Comparison of ENCODE assay signal across 22 cellular contexts in the genomic region with DNA sequence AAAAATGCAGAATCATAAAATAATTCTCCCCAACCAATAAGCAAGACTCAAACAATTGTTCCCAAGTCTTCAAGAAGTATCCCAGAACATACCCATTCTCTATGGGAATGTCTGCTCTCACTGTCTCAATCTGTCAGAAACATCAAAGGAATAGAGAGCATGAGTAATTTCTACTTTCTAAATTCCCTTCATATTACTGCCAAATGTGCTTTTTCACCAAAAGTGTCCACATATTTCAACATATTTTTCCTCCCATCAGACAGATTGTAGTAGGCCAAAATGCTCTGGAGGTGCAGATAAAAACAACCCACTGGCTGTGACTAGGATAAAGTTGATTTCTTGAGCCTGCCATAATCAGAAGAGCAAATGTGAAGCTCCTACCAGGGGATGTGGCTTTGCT.
DNase-seq lines count a peak whose midpoint lies in the region; ATAC-seq, FAIRE-seq and TF ChIP-seq lines count a peak whose summit lies in the region.
"Had no signal": no experiment of that assay in that cellular context is flagged by ENCODE, and none has a peak within 500 bp of the region (broad histone marks: within the 10 kb centered on the region; RNA-seq: fewer than 3 reads in every experiment).

No MANE protein-coding gene starts in this region.

- no peaks in the 10 kb centered on the region for H3K36me3 Mint-ChIP-seq in astrocyte (ENCODE audit: low read depth, unreplicated experiment)
- H3K36me3 Mint-ChIP-seq: CD4-positive, alpha-beta memory T cell had no signal

- FAIRE-seq in astrocyte (lab: Jason Lieb, UNC): no peak
- FAIRE-seq: A549, GM12892, H1 had no signal

- H3K4me3 ChIP-seq in astrocyte (ENCODE audit: insufficient read depth, low read depth, low read length): no peak overlapping the region
- no peak overlapping the region for H3K4me3 ChIP-seq in fibroblast of the aortic adventitia (ENCODE audit: low read depth, low read length)
- no peak overlapping the region for H3K4me3 ChIP-seq in smooth muscle cell
- H3K4me3 ChIP-seq in PC-9: no peak overlapping the region
- H3K4me3 ChIP-seq: A549, GM23248 had no signal

- H3K79me2 ChIP-seq in astrocyte (ENCODE audit: insufficient read depth, low read length) (no peaks in the 10 kb centered on the region), smooth muscle cell (ENCODE audit: low read depth) (no peaks in the 10 kb centered on the region), PC-9 (ENCODE audit: low read depth) (no peaks in the 10 kb centered on the region)

- POLR2A ChIA-PET in PC-9 (lab: Charles Lee; ENCODE audit: unreplicated experiment): no interaction called here

- no peak overlapping the region for H2AFZ ChIP-seq in astrocyte (ENCODE audit: low read depth, low read length)
- peak overlapping the region; percentile 76 for H2AFZ ChIP-seq in smooth muscle cell (ENCODE audit: low read depth)
- H2AFZ ChIP-seq in PC-9: no peak overlapping the region
- H2AFZ ChIP-seq: GM23248 had no signal

- no peaks in the 10 kb centered on the region for H3K27me3 ChIP-seq in astrocyte (ENCODE audit: insufficient read depth, low read length)
- H3K27me3 ChIP-seq in smooth muscle cell (ENCODE audit: low read depth): no peaks in the 10 kb centered on the region
- H3K27me3 ChIP-seq in foreskin keratinocyte: no peaks in the 10 kb centered on the region
- H3K27me3 ChIP-seq in PC-9 (ENCODE audit: insufficient read depth, low read depth): no peaks in the 10 kb centered on the region

- no peak for ATAC-seq in foreskin keratinocyte
- ATAC-seq: A549 had no signal

- H3K9me3 Mint-ChIP-seq in astrocyte (ENCODE audit: unreplicated experiment): peaks cover 1% of the 10 kb centered on the region

- no peak overlapping the region for H3K27ac ChIP-seq in astrocyte (ENCODE audit: low read depth, low read length)
- peak overlapping the region; percentile 32 for H3K27ac ChIP-seq in smooth muscle cell (ENCODE audit: low read depth)
- no peak overlapping the region for H3K27ac ChIP-seq in foreskin keratinocyte
- no peak overlapping the region for H3K27ac ChIP-seq in PC-9
- H3K27ac ChIP-seq: A549, GM23248 had no signal

- H3K9me3 ChIP-seq in astrocyte (ENCODE audit: insufficient read depth, low read depth, low read length) (no peaks in the 10 kb centered on the region), smooth muscle cell (replicated peaks; ENCODE audit: low read depth) (no peaks in the 10 kb centered on the region), PC-9 (ENCODE audit: insufficient read depth, low read depth) (no peaks in the 10 kb centered on the region)
- H3K9me3 ChIP-seq: A549 had no signal

- H3K4me3 Mint-ChIP-seq in astrocyte (ENCODE audit: unreplicated experiment): no peak overlapping the region
- H3K4me3 Mint-ChIP-seq: CD4-positive, alpha-beta memory T cell had no signal

- TF ChIP-seq CTCF in astrocyte (IDR thresholded peaks at IDR 0.05; ENCODE audit: insufficient read depth, low read depth, low read length) (no peak), fibroblast of the aortic adventitia (IDR thresholded peaks at IDR 0.05; ENCODE audit: insufficient read depth, low read length) (no peak), smooth muscle cell (IDR thresholded peaks at IDR 0.05; ENCODE audit: borderline replicate concordance, insufficient read depth, poor library complexity, severe bottlenecking) (no peak), foreskin keratinocyte (conservative IDR thresholded peaks at IDR 0.05) (no peak), PC-9 (conservative IDR thresholded peaks at IDR 0.05) (no peak)

- no peaks in the 10 kb centered on the region for H3K9me2 ChIP-seq in PC-9 (ENCODE audit: insufficient read depth)

- no peak overlapping the region for H3K27ac Mint-ChIP-seq in astrocyte (ENCODE audit: unreplicated experiment)
- H3K27ac Mint-ChIP-seq: CD4-positive, alpha-beta memory T cell had no signal

- peaks cover 23% of the 10 kb centered on the region for H3K4me1 Mint-ChIP-seq in astrocyte (ENCODE audit: low read depth, unreplicated experiment)
- H3K4me1 Mint-ChIP-seq: CD4-positive, alpha-beta memory T cell had no signal

- intact Hi-C loops in PC-9 (cut with micrococcal nuclease; ENCODE audit: unreplicated experiment): no loop called here

- BruUV-seq in PC-9 (replicated peaks; lab: Mats Ljungman, UMichigan): no TSS peak

- CTCF ChIA-PET in PC-9 (lab: Charles Lee): no interaction called here

- H4K20me1 ChIP-seq in astrocyte (ENCODE audit: insufficient read depth, low read length) (no peaks in the 10 kb centered on the region), smooth muscle cell (ENCODE audit: low read depth) (no peaks in the 10 kb centered on the region), PC-9 (ENCODE audit: insufficient read depth) (no peaks in the 10 kb centered on the region)

- DNase-seq in GM03348 (ENCODE audit: low spot score): peak; percentile 7
- DNase-seq in astrocyte (ENCODE audit: low read depth): peak; percentile 29
- DNase-seq in fibroblast of the aortic adventitia (ENCODE audit: low read depth): peak; percentile 51
- DNase-seq in smooth muscle cell (lab: John Stamatoyannopoulos, UW; ENCODE audit: unreplicated experiment): no peak
- DNase-seq in foreskin keratinocyte: no peak
- DNase-seq in PC-9: no peak
- DNase-seq in NCI-H226: no peak
- DNase-seq: 8988T; ACHN; C1 segment of cervical spinal cord; Calu3; CD4-positive, alpha-beta memory T cell; COR-L47; DMS53; DMS79 treated with DMSO at 0.1 percent for 48 hours; GF-D8; GM23248; H7; HCEC 1CT had no signal

- H3K4me1 ChIP-seq in astrocyte (ENCODE audit: insufficient read depth, low read length) (no peaks in the 10 kb centered on the region), smooth muscle cell (ENCODE audit: low read depth) (no peaks in the 10 kb centered on the region), foreskin keratinocyte (peaks cover 7% of the 10 kb centered on the region), PC-9 (replicated peaks; ENCODE audit: insufficient read depth) (no peaks in the 10 kb centered on the region)
- H3K4me1 ChIP-seq: A549 had no signal

- peaks cover 3% of the 10 kb centered on the region for H3F3A ChIP-seq in smooth muscle cell (ENCODE audit: low read depth)
- no peaks in the 10 kb centered on the region for H3F3A ChIP-seq in PC-9 (ENCODE audit: insufficient read depth, low read depth)

- no peak overlapping the region for H3K4me2 ChIP-seq in astrocyte (ENCODE audit: low read length)
- peak overlapping the region; percentile 21 for H3K4me2 ChIP-seq in smooth muscle cell
- H3K4me2 ChIP-seq in PC-9: no peak overlapping the region
- H3K4me2 ChIP-seq: A549 had no signal

- no peak overlapping the region for H3K9ac ChIP-seq in astrocyte (ENCODE audit: low read length)
- H3K9ac ChIP-seq in smooth muscle cell (ENCODE audit: low read depth): no peak overlapping the region
- H3K9ac ChIP-seq: GM23248 had no signal

- no peaks in the 10 kb centered on the region for H3K27me3 Mint-ChIP-seq in astrocyte (ENCODE audit: low read depth, unreplicated experiment)
- H3K27me3 Mint-ChIP-seq: CD4-positive, alpha-beta memory T cell had no signal

- H3K36me3 ChIP-seq in astrocyte (ENCODE audit: insufficient read depth, low read length) (no peaks in the 10 kb centered on the region), smooth muscle cell (ENCODE audit: low read depth) (no peaks in the 10 kb centered on the region), PC-9 (ENCODE audit: low read depth) (no peaks in the 10 kb centered on the region)

Comparison
In these comparisons a context has a peak if more than half of its experiments do, and no peak if none do; other contexts are left out.
1. DNase-seq: peak in GM03348 (single experiment), astrocyte (single experiment) and fibroblast of the aortic adventitia (single experiment); none in smooth muscle cell (single experiment), foreskin keratinocyte (0 of 2), PC-9 (0 of 2) and NCI-H226 (single experiment).